8 cellular contexts compared by ENCODE assay signal in the genomic region with DNA sequence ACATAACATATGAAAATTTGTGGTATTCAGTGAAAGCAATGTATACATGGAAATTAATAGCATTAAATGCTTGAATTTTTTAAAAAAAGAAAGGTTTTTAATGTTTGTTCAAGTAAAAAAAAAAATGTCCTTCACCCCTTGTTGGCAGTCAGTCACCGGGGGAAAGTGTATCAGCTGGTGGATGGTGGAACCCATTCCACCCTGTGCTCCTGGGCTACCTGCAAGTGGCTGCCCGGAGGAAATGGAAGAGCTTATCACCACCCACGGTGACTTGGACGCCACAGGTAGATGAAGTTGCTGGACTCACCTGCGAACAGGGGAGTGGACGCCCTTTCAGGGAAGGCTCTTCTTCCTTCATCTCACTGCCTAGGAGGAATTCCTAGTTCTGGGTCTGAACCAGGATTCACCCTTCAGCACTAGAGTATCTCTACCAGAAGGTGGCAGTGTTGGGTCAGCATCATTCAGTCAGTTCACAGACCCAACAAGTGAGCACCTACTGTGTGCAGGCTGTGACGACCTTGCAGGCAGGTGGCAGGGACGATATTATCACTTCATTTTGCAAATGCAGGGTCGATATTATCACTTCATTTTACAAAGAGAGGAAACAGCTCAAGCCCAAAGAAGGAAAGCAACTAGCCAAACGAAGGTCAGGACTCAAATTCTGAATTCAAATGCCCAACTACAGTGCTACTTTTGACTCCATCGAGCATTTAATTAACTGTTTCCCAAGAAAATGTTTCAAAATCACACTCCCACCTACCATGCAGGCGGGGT. TPM values are rescaled to one million over a fixed set of nuclear protein-coding genes. Genes with fewer than 3 reads are reported as not detected.
DNase-seq lines count a peak whose midpoint lies in the region; ATAC-seq and TF ChIP-seq lines count a peak whose summit lies in the region.

No MANE protein-coding gene starts in this region.

- no peaks in the 10 kb centered on the region for H3K4me1 ChIP-seq in mucosa of descending colon (ENCODE audit: low read depth)

- H3K9me3 ChIP-seq in mucosa of descending colon, result no peaks in the 10 kb centered on the region

- intact Hi-C loops in mucosa of descending colon (cut with DNase I, micrococcal nuclease), result no loop called here

- H3K4me3 Mint-ChIP-seq in activated naive CD4-positive, alpha-beta T cell treated with anti-CD3 and anti-CD28 coated beads, Interleukin-2, amount 10 ng/mL, durations not matched to agents 7 days and 5 days, result no peak overlapping the region

- H3K27me3 Mint-ChIP-seq in activated naive CD4-positive, alpha-beta T cell treated with anti-CD3 and anti-CD28 coated beads, Interleukin-2, amount 10 ng/mL, durations not matched to agents 7 days and 5 days, result peaks cover 26% of the 10 kb centered on the region

- H3K36me3 Mint-ChIP-seq in activated naive CD4-positive, alpha-beta T cell treated with anti-CD3 and anti-CD28 coated beads, Interleukin-2, amount 10 ng/mL, durations not matched to agents 7 days and 5 days, result no peaks in the 10 kb centered on the region

- TF ChIP-seq CTCF in NB4 (IDR thresholded peaks at IDR 0.05; ENCODE audit: low read depth, low read length) (peak; percentile 83), mucosa of descending colon (IDR thresholded peaks at IDR 0.05) (peak; percentile 53)

- no peaks in the 10 kb centered on the region for H3K9me3 Mint-ChIP-seq in activated naive CD4-positive, alpha-beta T cell treated with anti-CD3 and anti-CD28 coated beads, Interleukin-2, amount 10 ng/mL, durations not matched to agents 7 days and 5 days

- ATAC-seq in mucosa of descending colon, result peak; percentile 67
- no peak for ATAC-seq in HG03280 (IDR thresholded peaks at IDR 0.05; ENCODE audit: unreplicated experiment)
- ATAC-seq in GM21786 (IDR thresholded peaks at IDR 0.05; ENCODE audit: unreplicated experiment), result no peak

- CTCF ChIA-PET in activated naive CD4-positive, alpha-beta T cell treated with anti-CD3 and anti-CD28 coated beads, Interleukin-2, amount 10 ng/mL, durations not matched to agents 7 days and 5 days (lab: Charles Lee), result interaction anchor here (0.6 to 8.9 kb wide), 16 partner anchors 8 to 338 kb away, joined by 3 to 160 read pairs (median 4); partner anchors contain the start of gene CIB4

- peaks cover 11% of the 10 kb centered on the region for H3K4me1 Mint-ChIP-seq in activated naive CD4-positive, alpha-beta T cell treated with anti-CD3 and anti-CD28 coated beads, Interleukin-2, amount 10 ng/mL, durations not matched to agents 7 days and 5 days

- TF ChIP-seq POLR2A in NB4 (IDR thresholded peaks at IDR 0.05; ENCODE audit: extremely low read depth, insufficient read length) (no peak), erythroblast (IDR thresholded peaks at IDR 0.05; ENCODE audit: low read length) (no peak)

- no peaks in the 10 kb centered on the region for H3K36me3 ChIP-seq in mucosa of descending colon (ENCODE audit: low read depth)

- H3K27ac Mint-ChIP-seq in activated naive CD4-positive, alpha-beta T cell treated with anti-CD3 and anti-CD28 coated beads, Interleukin-2, amount 10 ng/mL, durations not matched to agents 7 days and 5 days, result no peak overlapping the region

- peak; percentile 57 for DNase-seq in activated naive CD4-positive, alpha-beta T cell treated with anti-CD3 and anti-CD28 coated beads, Interleukin-2, amount 10 ng/mL, durations not matched to agents 7 days and 5 days
- DNase-seq in activated naive CD4-positive, alpha-beta T cell treated with Interleukin-2 at 50 U/mL for 16 hours, result no peak
- peak; percentile 57 for DNase-seq in NB4 (ENCODE audit: low read depth)
- DNase-seq in UCSD-AML1 (lab: John Stamatoyannopoulos, UW; ENCODE audit: unreplicated experiment), result peak; percentile 23
- DNase-seq in erythroblast (lab: John Stamatoyannopoulos, UW), result peak; percentile 56 to 80
- peak in 1 of 3 donors; percentile 68 for DNase-seq in mucosa of descending colon

- H3K4me3 ChIP-seq in NB4 (ENCODE audit: low read depth, low read length) (no peak overlapping the region), mucosa of descending colon (no peak overlapping the region)

RNA-seq across cellular contexts. Expression of gene CIB4, which starts 35.8 kb away (rescaled TPM):
- total RNA-seq in mucosa of descending colon, result under 1 TPM in 1 of 3 donors, not detected in 2; 0.60 TPM
